In the genomic region with DNA sequence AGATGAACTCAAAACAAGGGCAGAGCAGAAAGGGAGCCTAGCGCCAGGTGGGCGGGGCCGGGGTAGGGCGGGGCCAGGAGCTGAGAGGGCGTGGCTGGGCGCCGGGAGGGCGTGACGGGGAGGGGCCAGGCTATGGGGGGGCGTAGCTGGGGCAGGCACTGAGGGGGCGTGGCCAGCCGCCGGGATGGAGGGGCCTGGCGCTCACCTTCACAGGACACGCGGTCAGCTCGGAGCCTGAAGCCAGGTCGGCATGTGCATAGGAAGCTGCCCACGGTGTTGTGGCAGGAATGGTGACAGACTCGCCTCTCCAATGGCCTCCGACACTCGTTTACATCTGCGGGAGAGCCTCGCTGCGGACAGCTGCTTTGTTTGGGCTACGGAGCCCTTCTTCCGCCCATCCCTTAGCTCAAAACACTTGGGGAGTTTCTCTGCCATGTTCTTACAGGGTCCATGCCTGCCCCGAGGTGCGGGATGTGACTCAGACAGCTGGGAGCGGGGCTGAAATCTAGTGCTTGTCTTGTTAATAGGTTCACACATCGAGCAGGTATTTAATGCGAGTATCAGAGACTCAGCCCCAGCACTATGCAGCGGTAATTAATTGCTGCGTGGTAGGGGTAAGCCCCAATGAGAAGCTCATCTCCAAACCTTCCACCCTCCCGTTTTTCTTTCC, we compare ENCODE assay signal across 9 cellular contexts. TPM values are rescaled to one million over a fixed set of nuclear protein-coding genes. Genes with fewer than 3 reads are reported as not detected.
DNase-seq lines count a peak whose midpoint lies in the region; ATAC-seq and TF ChIP-seq lines count a peak whose summit lies in the region.
"Had no signal": no experiment of that assay in that cellular context is flagged by ENCODE, and none has a peak within 500 bp of the region (broad histone marks: within the 10 kb centered on the region; RNA-seq: fewer than 3 reads in every experiment).

No MANE protein-coding gene starts in this region.

- no peaks in the 10 kb centered on the region for H3K4me1 Mint-ChIP-seq in activated T-cell treated with anti-CD3 and anti-CD28 coated beads, Interleukin-2, amount 50 U/mL, for 72 hours (ENCODE audit: low read depth)

- no peaks in the 10 kb centered on the region for H3K36me3 ChIP-seq in A673 (ENCODE audit: insufficient read depth, low read length, poor library complexity, severe bottlenecking)
- peaks cover 58% of the 10 kb centered on the region for H3K36me3 ChIP-seq in HUES48 (ENCODE audit: control insufficient read depth, insufficient read depth, low read length)
- H3K36me3 ChIP-seq in thyroid gland = no peaks in the 10 kb centered on the region

- POLR2A ChIA-PET in A673 (lab: Charles Lee; ENCODE audit: low non-redundant PET) = no interaction called here

- TF ChIP-seq CTCF in A673 (conservative IDR thresholded peaks at IDR 0.05; ENCODE audit: low read depth, low read length) (no peak), thyroid gland (IDR thresholded peaks at IDR 0.05) (no peak)

- H3K4me1 ChIP-seq in A673 (ENCODE audit: insufficient read depth, low read length, poor library complexity, severe bottlenecking) (no peaks in the 10 kb centered on the region), HUES48 (ENCODE audit: control insufficient read depth, insufficient read depth, low read length) (peaks cover 19% of the 10 kb centered on the region), thyroid gland (peaks cover 0 to 4% of the 10 kb centered on the region in 2 donors)

- H3K27me3 ChIP-seq in A673 (replicated peaks; ENCODE audit: insufficient read depth, low read depth, low read length, poor library complexity) (no peaks in the 10 kb centered on the region), HUES48 (ENCODE audit: control insufficient read depth, insufficient read depth, low read length) (no peaks in the 10 kb centered on the region), thyroid gland (no peaks in the 10 kb centered on the region)

- no TSS peak for BruUV-seq in A673 (replicated peaks; lab: Mats Ljungman, UMichigan)

- peaks cover 0 to 3% of the 10 kb centered on the region in 2 donors for H3K9me3 Mint-ChIP-seq in activated T-cell treated with anti-CD3 and anti-CD28 coated beads, Interleukin-2, amount 50 U/mL, for 72 hours

- H3K4me3 ChIP-seq in A673 (ENCODE audit: low read depth, low read length, poor library complexity, severe bottlenecking) (no peak overlapping the region), HUES48 (ENCODE audit: low read depth, low read length) (peak overlapping the region; percentile 40; the same call in 1 of the 2 replicates), thyroid gland (replicated peaks in 1 of 3) (no peak overlapping the region)

- no peak overlapping the region for H3K9ac ChIP-seq in HUES48 (ENCODE audit: low read depth, low read length)

- peaks cover 0 to 10% of the 10 kb centered on the region in 2 donors for H3K36me3 Mint-ChIP-seq in activated T-cell treated with anti-CD3 and anti-CD28 coated beads, Interleukin-2, amount 50 U/mL, for 72 hours (ENCODE audit: insufficient read depth in 2 of 2)

- H3K27ac ChIP-seq in A673 (ENCODE audit: low read depth, low read length, poor library complexity, severe bottlenecking) = no peak overlapping the region
- H3K27ac ChIP-seq in HUES48 (ENCODE audit: low read depth, low read length) = peak overlapping the region; percentile 59
- H3K27ac ChIP-seq in thyroid gland = no peak overlapping the region

- intact Hi-C loops in A673 (cut with micrococcal nuclease; ENCODE audit: unreplicated experiment) = no loop called here
- intact Hi-C loops in thyroid gland (cut with DNase I) = no loop called here

- no peak for TF ChIP-seq POLR2A in thyroid gland (IDR thresholded peaks at IDR 0.05)

- no peak overlapping the region for H3K4me3 Mint-ChIP-seq in activated T-cell treated with anti-CD3 and anti-CD28 coated beads, Interleukin-2, amount 50 U/mL, for 72 hours

- CTCF ChIA-PET in A673 (lab: Charles Lee) = no interaction called here

- peak; percentile 54 to 60 for ATAC-seq in activated T-cell treated with anti-CD3 and anti-CD28 coated beads, Interleukin-2, amount 50 U/mL, for 72 hours (replicated peaks in 1 of 2)
- ATAC-seq in GM18858 (IDR thresholded peaks at IDR 0.05; ENCODE audit: unreplicated experiment) = no peak

- DNase-seq in A673 (ENCODE audit: low spot score) (peak; percentile 68), iris pigment epithelial cell (ENCODE audit: low read depth) (peak; percentile 53), thyroid gland (peak; percentile 10 to 29), NCI-H2196 treated with DMSO at 0.1 percent for 48 hours (lab: John Stamatoyannopoulos, UW; ENCODE audit: unreplicated experiment) (no peak)
- DNase-seq in activated T-cell treated with anti-CD3 and anti-CD28 coated beads, Interleukin-2, amount 50 U/mL, for 72 hours = peak; percentile 29 to 35
- DNase-seq in stimulated activated naive CD4-positive, alpha-beta T cell (lab: John Stamatoyannopoulos, UW) = no peak

- H3K9me3 ChIP-seq in A673 (ENCODE audit: low read depth, low read length, poor library complexity, severe bottlenecking) = no peaks in the 10 kb centered on the region
- no peaks in the 10 kb centered on the region for H3K9me3 ChIP-seq in HUES48 (ENCODE audit: control insufficient read depth, insufficient read depth, low read length)
- no peaks in the 10 kb centered on the region for H3K9me3 ChIP-seq in thyroid gland

- 46 to 54% methylated on average over 32 of the region's 35 CpGs for WGBS in thyroid gland, 2 donors

- no peaks in the 10 kb centered on the region for H3K27me3 Mint-ChIP-seq in activated T-cell treated with anti-CD3 and anti-CD28 coated beads, Interleukin-2, amount 50 U/mL, for 72 hours (ENCODE audit: low read depth)

- H3K27ac Mint-ChIP-seq in activated T-cell treated with anti-CD3 and anti-CD28 coated beads, Interleukin-2, amount 50 U/mL, for 72 hours = no peak overlapping the region

RNA-seq across cellular contexts. Expression of a gene that starts 13.4 kb away (rescaled TPM):
- total RNA-seq in A673 (2021) (8.0 and 8.6 TPM in 2 replicates), thyroid gland (1 to 10 TPM in 2 of 4 donors, under 1 TPM in 2; 0.54 to 2.5 (median 1.0) TPM)
- total RNA-seq in activated T-cell treated with anti-CD3 and anti-CD28 coated beads, Interleukin-2, amount 50 U/mL, for 72 hours = 10 to 100 TPM in 1 of 2 donors, 1 to 10 TPM in 1; 7.7 to 11.8 TPM

RNA-seq across cellular contexts. Expression of a gene that starts 40.7 kb away (rescaled TPM):
- not detected in 2 replicates for total RNA-seq in A673 (2021)
- not detected for total RNA-seq in activated T-cell treated with anti-CD3 and anti-CD28 coated beads, Interleukin-2, amount 50 U/mL, for 72 hours
- total RNA-seq in thyroid gland = 1 to 10 TPM in 2 of 4 donors, not detected in 2; 1.4 to 2.6 TPM
- total RNA-seq: kidney epithelial cell had no signal

RNA-seq across cellular contexts. Expression of a gene that starts 51.2 kb away (rescaled TPM):
- total RNA-seq in A673 (2021) = 305 and 307 TPM in 2 replicates
- 100 to 1,000 TPM; 168 to 176 TPM for total RNA-seq in activated T-cell treated with anti-CD3 and anti-CD28 coated beads, Interleukin-2, amount 50 U/mL, for 72 hours
- total RNA-seq in thyroid gland = 100 to 1,000 TPM; 132 to 211 (median 182) TPM

RNA-seq across cellular contexts. Expression of a gene that starts 51.3 kb away (rescaled TPM):
- total RNA-seq in A673 (2021) = 82.3 and 94.2 TPM in 2 replicates
- 10 to 100 TPM; 71.0 to 74.0 TPM for total RNA-seq in activated T-cell treated with anti-CD3 and anti-CD28 coated beads, Interleukin-2, amount 50 U/mL, for 72 hours
- 10 to 100 TPM; 27.0 to 62.8 (median 43.6) TPM for total RNA-seq in thyroid gland

RNA-seq across cellular contexts. Expression of a gene that starts 59.6 kb away (rescaled TPM):
- total RNA-seq in A673 (2021) (not detected in 2 replicates), thyroid gland (1 to 10 TPM in 2 of 4 donors, not detected in 2; 4.6 to 8.1 TPM)
- total RNA-seq in activated T-cell treated with anti-CD3 and anti-CD28 coated beads, Interleukin-2, amount 50 U/mL, for 72 hours = not detected
- total RNA-seq: kidney epithelial cell had no signal

Comparison
In these comparisons a context has a peak if more than half of its experiments do, and no peak if none do; other contexts are left out.
1. DNase-seq: peak in A673 (single experiment), activated T-cell treated with anti-CD3 and anti-CD28 coated beads, Interleukin-2, amount 50 U/mL, for 72 hours (2 of 2), iris pigment epithelial cell (single experiment) and thyroid gland (2 of 2); none in NCI-H2196 treated with DMSO at 0.1 percent for 48 hours (single experiment) and stimulated activated naive CD4-positive, alpha-beta T cell (0 of 6).